ENCODE assay signal across 30 cellular contexts in the genomic region with DNA sequence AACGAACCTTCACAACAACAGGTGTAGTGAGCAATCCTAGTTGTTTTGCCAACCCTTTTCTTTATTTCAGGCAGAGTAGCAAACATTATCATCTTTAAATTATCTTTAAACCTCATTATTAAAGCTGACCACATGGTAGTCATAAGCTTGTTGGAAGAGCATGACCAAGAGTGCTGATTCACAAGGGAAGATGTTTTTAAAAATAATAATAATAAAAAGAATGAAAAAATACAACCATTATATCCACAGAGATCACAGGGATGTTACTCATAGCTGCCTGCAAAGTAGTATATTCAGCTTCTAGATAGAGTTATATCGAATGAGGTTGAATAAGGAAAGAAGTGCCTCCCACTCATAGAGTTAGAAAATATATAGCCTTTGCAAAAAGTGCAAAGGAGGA.
"Had no signal": no experiment of that assay in that cellular context is flagged by ENCODE, and none has a peak within 500 bp of the region (broad histone marks: within the 10 kb centered on the region; RNA-seq: fewer than 3 reads in every experiment).

No MANE protein-coding gene starts in this region.

- DNase-seq: activated B cell treated with CpG ODN at 0.5 μM for 24 hours; activated CD4-positive, alpha-beta T cell treated with anti-CD3 and anti-CD28 coated beads for 48 hours; activated CD4-positive, alpha-beta T cell treated with anti-CD3 and anti-CD28 coated beads, Interleukin-2, amount 50 U/mL, for 1 hour; activated CD4-positive, alpha-beta T cell treated with anti-CD3 and anti-CD28 coated beads, Interleukin-2, amount 50 U/mL, for 48 hours; activated CD8-positive, alpha-beta memory T cell treated with anti-CD3 and anti-CD28 coated beads for 24 hours; activated CD8-positive, alpha-beta T cell treated with anti-CD3 and anti-CD28 coated beads for 36 hours; activated effector memory CD4-positive, alpha-beta T cell treated with Interleukin-2 at 50 U/mL for 16 hours; activated gamma-delta T cell treated with Interleukin-2 at 50 U/mL for 16 hours; activated naive CD4-positive, alpha-beta T cell treated with anti-CD3 and anti-CD28 coated beads, Interleukin-2, amount 50 U/mL, for 16 hours; activated naive CD4-positive, alpha-beta T cell treated with Interleukin-2 at 50 U/mL for 16 hours; activated T-cell treated with anti-CD3 and anti-CD28 coated beads, Interleukin-2, amount 50 U/mL, for 4 hours; amygdala; aorta; body of pancreas; central memory CD4-positive, alpha-beta T cell; cerebellar nuclear complex; colonic mucosa; effector CD8-positive, alpha-beta T cell; esophagus squamous epithelium; gastrocnemius medialis; glutamatergic neuron; heart left ventricle; T-helper 1 cell; T-helper 17 cell; T1000; WERI-Rb-1 had no signal

- H3K27me3 ChIP-seq: body of pancreas, cardiac muscle cell, colonic mucosa, esophagus squamous epithelium, gastrocnemius medialis, heart left ventricle had no signal

- H3K9me3 ChIP-seq: colonic mucosa, esophagus squamous epithelium, gastrocnemius medialis, heart left ventricle had no signal

- ATAC-seq: activated CD4-positive, CD25-positive, alpha-beta regulatory T cell treated with anti-CD3 and anti-CD28 coated beads, Interleukin-2, amount 50 U/mL, for 24 hours; activated CD8-positive, alpha-beta T cell treated with anti-CD3 and anti-CD28 coated beads for 36 hours; activated T-cell treated with anti-CD3 and anti-CD28 coated beads, Interleukin-2, amount 50 U/mL, for 4 hours; activated T-helper 17 cell treated with anti-CD3 and anti-CD28 coated beads, Interleukin-2, amount 50 U/mL, for 72 hours; body of pancreas; gastrocnemius medialis; heart left ventricle; T-helper 17 cell had no signal

- H3K27ac ChIP-seq: body of pancreas, cardiac muscle cell, colonic mucosa, epithelial cell of prostate, esophagus squamous epithelium, gastrocnemius medialis, heart left ventricle, WERI-Rb-1 had no signal

- H3K4me3 ChIP-seq: body of pancreas, cardiac muscle cell, colonic mucosa, esophagus squamous epithelium, gastrocnemius medialis, heart left ventricle had no signal

- H3K36me3 ChIP-seq: cardiac muscle cell, colonic mucosa, esophagus squamous epithelium, gastrocnemius medialis, heart left ventricle, WERI-Rb-1 had no signal

- H3K4me1 ChIP-seq: colonic mucosa, esophagus squamous epithelium, gastrocnemius medialis, heart left ventricle had no signal
